In the genomic region with DNA sequence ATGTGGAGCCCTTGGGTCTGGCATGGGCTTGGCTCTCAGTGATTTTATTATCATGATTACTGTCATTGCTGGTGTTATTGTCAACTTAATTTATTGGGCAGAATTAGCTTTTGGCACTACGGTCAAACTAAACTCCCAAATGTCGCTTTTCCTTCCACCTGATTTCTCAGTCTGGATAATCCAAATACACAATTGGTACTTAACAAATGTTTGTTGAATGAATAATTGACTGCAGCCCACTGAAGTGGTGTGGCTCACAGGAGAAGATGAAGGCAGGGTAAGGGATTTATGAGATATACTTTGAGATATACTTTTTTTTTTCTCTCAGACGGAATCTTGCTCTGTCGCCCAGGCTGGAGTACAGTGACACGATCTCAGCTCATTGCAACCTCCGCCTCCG, we compare ENCODE assay signal across 9 cellular contexts. TPM values are rescaled to one million over a fixed set of nuclear protein-coding genes. Genes with fewer than 3 reads are reported as not detected.
DNase-seq lines count a peak whose midpoint lies in the region; ATAC-seq and TF ChIP-seq lines count a peak whose summit lies in the region.
"Had no signal": no experiment of that assay in that cellular context is flagged by ENCODE, and none has a peak within 500 bp of the region (broad histone marks: within the 10 kb centered on the region; RNA-seq: fewer than 3 reads in every experiment).

No MANE protein-coding gene starts in this region.

- intact Hi-C loops in CD14-positive monocyte (cut with micrococcal nuclease): loop anchor here (5.0 kb wide), 1 partner anchor 45 kb away; the partner anchor contains the start of gene PGLS (in 2 of the 2)

- no peak for ATAC-seq in HG02678 (IDR thresholded peaks at IDR 0.05; ENCODE audit: unreplicated experiment)

- DNase-seq in CD14-positive monocyte (ENCODE audit: low spot score) (no peak), MG63 (no peak), chondrocyte (ENCODE audit: low spot score) (no peak), DMS53 treated with DMSO at 0.1 percent for 48 hours (lab: John Stamatoyannopoulos, UW; ENCODE audit: unreplicated experiment) (no peak), NCI-H446 (lab: John Stamatoyannopoulos, UW) (no peak), NCI-H524 treated with DMSO at 0.1 percent for 48 hours (lab: John Stamatoyannopoulos, UW) (no peak)

- peaks cover 0 to 4% (median 1%) of the 10 kb centered on the region in 3 donors for H3K27me3 Mint-ChIP-seq in CD14-positive monocyte (ENCODE audit: low read depth in 3 of 3)
- no peaks in the 10 kb centered on the region for H3K27me3 Mint-ChIP-seq in chondrocyte (ENCODE audit: low read depth)
- H3K27me3 Mint-ChIP-seq in nephron (ENCODE audit: low read depth): peaks cover 5% of the 10 kb centered on the region

- H3K27ac Mint-ChIP-seq in CD14-positive monocyte (peak overlapping the region; percentile 89 to 99 (median 94)), chondrocyte (ENCODE audit: unreplicated experiment) (no peak overlapping the region), nephron (no peak overlapping the region)

- no peaks in the 10 kb centered on the region for H3K9me3 ChIP-seq in MG63
- H3K9me3 ChIP-seq: SJSA1 had no signal

- peak overlapping the region; percentile 91 for H3K4me3 ChIP-seq in MG63

- H3K4me1 Mint-ChIP-seq in CD14-positive monocyte (peaks cover 52% of the 10 kb centered on the region), chondrocyte (ENCODE audit: low read depth) (peaks cover 29% of the 10 kb centered on the region), nephron (peaks cover 8% of the 10 kb centered on the region)

- peaks cover 48% of the 10 kb centered on the region for H3K36me3 ChIP-seq in MG63

- peaks cover 0 to 2% (median 0%) of the 10 kb centered on the region in 7 donors for H3K9me3 Mint-ChIP-seq in CD14-positive monocyte
- H3K9me3 Mint-ChIP-seq in chondrocyte (ENCODE audit: low read depth): no peaks in the 10 kb centered on the region
- peaks cover 2% of the 10 kb centered on the region for H3K9me3 Mint-ChIP-seq in nephron

- TF ChIP-seq CTCF in CD14-positive monocyte (IDR thresholded peaks at IDR 0.05): no peak
- no peak for TF ChIP-seq CTCF in chondrocyte (IDR thresholded peaks at IDR 0.05)
- no peak for TF ChIP-seq CTCF in nephron (IDR thresholded peaks at IDR 0.05; ENCODE audit: unreplicated experiment in 3 of 3)

- no peaks in the 10 kb centered on the region for H3K27me3 ChIP-seq in MG63
- H3K27me3 ChIP-seq: SJSA1 had no signal

- peaks cover 20 to 32% of the 10 kb centered on the region in 2 donors for H3K36me3 Mint-ChIP-seq in CD14-positive monocyte
- peaks cover 14% of the 10 kb centered on the region for H3K36me3 Mint-ChIP-seq in chondrocyte (ENCODE audit: low read depth)
- H3K36me3 Mint-ChIP-seq in nephron (ENCODE audit: low read depth): peaks cover 18% of the 10 kb centered on the region

- peak overlapping the region; percentile 83 to 91 for H3K4me3 Mint-ChIP-seq in CD14-positive monocyte
- peak overlapping the region; percentile 79 for H3K4me3 Mint-ChIP-seq in chondrocyte (ENCODE audit: unreplicated experiment)
- H3K4me3 Mint-ChIP-seq in nephron: peak overlapping the region; percentile 85 to 90 (median 86)

RNA-seq across cellular contexts. Expression of gene COLGALT1, which starts 1.5 kb away (rescaled TPM):
- polyA plus RNA-seq in CD14-positive monocyte: 10 to 100 TPM; 66.8 to 68.8 TPM
- 146 and 155 TPM in 2 replicates for total RNA-seq in MG63 (2014; rRNA removed; shearing (Covaris generic); ENCODE audit: low replicate concordance)
- total RNA-seq in chondrocyte: 113 to 146 TPM (median 140 TPM) in 3 replicates

RNA-seq across cellular contexts. Expression of gene PGLS, which starts 45.5 kb away (rescaled TPM):
- 100 to 1,000 TPM; 141 to 158 TPM for polyA plus RNA-seq in CD14-positive monocyte
- 87.7 and 149 TPM in 2 replicates for total RNA-seq in MG63 (2014; rRNA removed; shearing (Covaris generic); ENCODE audit: low replicate concordance)
- total RNA-seq in chondrocyte: 73.7 to 112 TPM (median 108 TPM) in 3 replicates

Comparison
In these comparisons a context has a peak if more than half of its experiments do, and no peak if none do; other contexts are left out.
1. H3K27ac Mint-ChIP-seq: peak in CD14-positive monocyte (7 of 7); none in chondrocyte (single experiment) and nephron (0 of 3).
2. Peak in every context shown above with its lines, with median percentiles within 50 percentile points of each other: H3K4me3 Mint-ChIP-seq.